8 cellular contexts compared by ENCODE assay signal in the genomic region with DNA sequence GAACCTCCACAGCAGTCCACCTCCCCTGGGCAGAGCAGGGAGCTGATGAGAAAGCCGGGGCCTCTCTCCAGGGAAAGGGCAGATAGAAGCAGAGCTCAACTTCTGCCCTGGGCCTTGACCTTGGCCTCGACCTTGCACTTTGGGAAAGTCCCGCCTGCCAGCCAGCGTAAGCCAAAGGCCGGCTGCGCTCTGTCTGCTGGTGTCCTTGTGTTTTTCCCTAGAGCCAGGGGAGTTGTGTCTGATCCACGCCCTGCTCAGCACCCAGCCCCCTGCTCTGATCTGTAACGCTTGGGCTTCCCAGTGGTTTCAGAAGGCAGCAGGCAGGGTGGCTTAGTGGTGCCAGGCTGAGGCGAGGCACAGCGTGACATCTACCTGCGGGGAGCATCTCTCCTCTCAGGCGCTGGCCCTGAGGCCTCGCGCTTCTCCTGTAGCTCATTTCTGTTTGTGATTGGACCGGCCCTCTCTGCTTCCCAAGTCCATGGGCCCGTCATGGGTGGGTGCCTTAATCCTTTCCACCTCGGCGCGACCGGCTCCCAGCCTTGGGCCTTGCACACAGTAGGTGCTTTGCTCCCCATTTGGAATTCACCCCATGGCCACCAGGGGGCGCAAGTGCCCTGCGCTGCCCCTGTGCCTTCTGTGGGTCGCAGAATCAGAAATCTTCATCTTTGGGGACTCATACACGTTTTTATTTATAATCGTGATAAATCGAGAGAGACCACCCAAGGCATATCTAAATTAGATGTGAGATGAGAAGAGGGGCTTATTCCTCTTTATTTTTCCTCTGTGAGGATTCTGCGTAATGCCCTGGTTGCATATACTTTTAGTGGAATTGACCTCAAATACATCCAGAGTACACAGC. TPM values are rescaled to one million over a fixed set of nuclear protein-coding genes. Genes with fewer than 3 reads are reported as not detected.
A peak's percentile ranks its signal among the peaks of the same experiment; 100 is the strongest.
DNase-seq lines count a peak whose midpoint lies in the region; ATAC-seq and TF ChIP-seq lines count a peak whose summit lies in the region.

No MANE protein-coding gene starts in this region.

- H3K36me3 Mint-ChIP-seq in WTC11 = no peaks in the 10 kb centered on the region

- no peak overlapping the region for H3K9ac ChIP-seq in neuronal stem cell (ENCODE audit: low read depth, low read length, poor library complexity)

- no peaks in the 10 kb centered on the region for H3K27me3 ChIP-seq in breast epithelium
- peaks cover 0 to 21% (median 0%) of the 10 kb centered on the region in 3 experiments for H3K27me3 ChIP-seq in neuronal stem cell (ENCODE audit: control insufficient read depth in 3 of 3, insufficient read depth in 3 of 3, low read depth in 1 of 3, low read length in 3 of 3)

- H3K4me1 ChIP-seq in breast epithelium (no peaks in the 10 kb centered on the region), neuronal stem cell (ENCODE audit: control insufficient read depth in 2 of 2, insufficient read depth in 1 of 2, low read depth in 1 of 2, low read length in 2 of 2) (peaks cover 10 to 14% of the 10 kb centered on the region in 2 donors)

- H3K4ac ChIP-seq in neuronal stem cell (ENCODE audit: low read length) = no peak overlapping the region

- H4K91ac ChIP-seq in neuronal stem cell (ENCODE audit: low read depth, low read length, poor library complexity) = no peak overlapping the region

- H2BK12ac ChIP-seq in neuronal stem cell (ENCODE audit: low read length) = peak overlapping the region; percentile 22

- POLR2A ChIA-PET in WTC11 (lab: Charles Lee) = no interaction called here

- no CpG with 5 or more reads among the region's 27 CpGs for WGBS in neuronal stem cell (ENCODE audit: extremely low coverage in 2 of 2, insufficient read length in 2 of 2, insufficient replicate concordance in 1 of 2), 2 donors

- H3K36me3 ChIP-seq in breast epithelium (no peaks in the 10 kb centered on the region), neuronal stem cell (replicated peaks in 1 of 2; ENCODE audit: control insufficient read depth in 2 of 2, insufficient read depth in 2 of 2, low read length in 2 of 2) (no peaks in the 10 kb centered on the region)

- peak overlapping the region; percentile 61 for H2BK120ac ChIP-seq in neuronal stem cell (ENCODE audit: low read depth, low read length)

- H3K27ac ChIP-seq in breast epithelium (no peak overlapping the region), neuronal stem cell (replicated peaks; ENCODE audit: low read length) (no peak overlapping the region)

- intact Hi-C loops in breast epithelium (cut with DNase I; ENCODE audit: low total_unique reads) = loop anchor here (10.0 kb wide), 1 partner anchor 59 kb away; no protein-coding TSS in a partner anchor

- no peak for TF ChIP-seq POLR2A in breast epithelium (IDR thresholded peaks at IDR 0.05)

- peak; percentile 99 for TF ChIP-seq CTCF in WTC11 (IDR thresholded peaks at IDR 0.05)
- peak; percentile 53 to 77 (median 65) for TF ChIP-seq CTCF in breast epithelium (IDR thresholded peaks at IDR 0.05)

- H2BK15ac ChIP-seq in neuronal stem cell (ENCODE audit: low read length) = peak overlapping the region; percentile 85

- peak overlapping the region; percentile 9; the same call in 1 of the 2 replicates for H3K27ac Mint-ChIP-seq in WTC11

- H3K79me1 ChIP-seq in neuronal stem cell (ENCODE audit: low read depth, low read length) = no peaks in the 10 kb centered on the region

- peak overlapping the region; percentile 17 for H3K14ac ChIP-seq in neuronal stem cell (ENCODE audit: low read length)

- H2BK5ac ChIP-seq in neuronal stem cell (ENCODE audit: low read length) = no peak overlapping the region

- H3K9me3 ChIP-seq in breast epithelium = no peaks in the 10 kb centered on the region
- no peaks in the 10 kb centered on the region for H3K9me3 ChIP-seq in neuronal stem cell (replicated peaks in 1 of 2; ENCODE audit: control insufficient read depth in 2 of 2, insufficient read depth in 1 of 2, low read depth in 1 of 2, low read length in 2 of 2)

- no peak overlapping the region for H3K4me3 ChIP-seq in breast epithelium
- H3K4me3 ChIP-seq in neuronal stem cell (ENCODE audit: low read length in 2 of 2) = no peak overlapping the region

- no peaks in the 10 kb centered on the region; the same call in 1 of the 2 replicates for H3K27me3 Mint-ChIP-seq in WTC11 (ENCODE audit: low read depth)

- no peak overlapping the region for H3K4me2 ChIP-seq in neuronal stem cell (ENCODE audit: insufficient read depth, low read length, poor library complexity, severe bottlenecking)

- H2AK5ac ChIP-seq in neuronal stem cell (ENCODE audit: low read depth, low read length) = peak overlapping the region; percentile 84

- peak overlapping the region; percentile 65 for H4K8ac ChIP-seq in neuronal stem cell (ENCODE audit: low read depth, low read length)

- H2AFZ ChIP-seq in neuronal stem cell (ENCODE audit: low read length) = no peak overlapping the region

- H3K4me1 Mint-ChIP-seq in WTC11 = peaks cover 7% of the 10 kb centered on the region

- no peak overlapping the region for H3K4me3 Mint-ChIP-seq in WTC11

- peak; percentile 40 for DNase-seq in NCI-H82 (lab: John Stamatoyannopoulos, UW)
- DNase-seq in NCI-H82 treated with DMSO at 0.1 percent for 48 hours (lab: John Stamatoyannopoulos, UW; ENCODE audit: unreplicated experiment) = no peak
- peak; percentile 81 for DNase-seq in WTC11 (ENCODE audit: low spot score)
- DNase-seq in breast epithelium (ENCODE audit: low spot score in 2 of 2) = no peak
- DNase-seq in neuronal stem cell (ENCODE audit: low spot score) = no peak
- DNase-seq in cerebellum (ENCODE audit: low spot score) = no peak

- H3K18ac ChIP-seq in neuronal stem cell (ENCODE audit: low read length) = no peak overlapping the region

- CTCF ChIA-PET in WTC11 (lab: Charles Lee) = interaction anchor here (0.5 to 4.0 kb wide), 32 partner anchors 8 to 632 kb away, joined by 3 to 63 read pairs (median 4); a partner anchor contains a TSS

- H3K9me3 Mint-ChIP-seq in WTC11 = no peaks in the 10 kb centered on the region

- peak overlapping the region; percentile 89 for H3K23ac ChIP-seq in neuronal stem cell (ENCODE audit: low read depth, low read length, poor library complexity)

- ATAC-seq in WTC11 = peak; percentile 53
- no peak for ATAC-seq in GM21825 (IDR thresholded peaks at IDR 0.05; ENCODE audit: unreplicated experiment)
- ATAC-seq in HG03457 (IDR thresholded peaks at IDR 0.05; ENCODE audit: unreplicated experiment) = no peak

TF ChIP-seq in WTC11, 78 proteins besides CTCF, POLR2A, EP300 and RAD21:
- TF ChIP-seq KAT7 (CRISPR knock-in tag; IDR thresholded peaks at IDR 0.05; ENCODE audit: borderline replicate concordance) (no peak), FOXJ3 (CRISPR knock-in tag; IDR thresholded peaks at IDR 0.05; ENCODE audit: borderline replicate concordance) (no peak), NFE2L1 (CRISPR knock-in tag; IDR thresholded peaks at IDR 0.05) (no peak), ZNF671 (CRISPR knock-in tag; IDR thresholded peaks at IDR 0.05) (no peak), SP1 (CRISPR knock-in tag; conservative IDR thresholded peaks at IDR 0.05) (peak; percentile 41; the same call in 1 of the 2 replicates)
- TF ChIP-seq, protein P1, sequence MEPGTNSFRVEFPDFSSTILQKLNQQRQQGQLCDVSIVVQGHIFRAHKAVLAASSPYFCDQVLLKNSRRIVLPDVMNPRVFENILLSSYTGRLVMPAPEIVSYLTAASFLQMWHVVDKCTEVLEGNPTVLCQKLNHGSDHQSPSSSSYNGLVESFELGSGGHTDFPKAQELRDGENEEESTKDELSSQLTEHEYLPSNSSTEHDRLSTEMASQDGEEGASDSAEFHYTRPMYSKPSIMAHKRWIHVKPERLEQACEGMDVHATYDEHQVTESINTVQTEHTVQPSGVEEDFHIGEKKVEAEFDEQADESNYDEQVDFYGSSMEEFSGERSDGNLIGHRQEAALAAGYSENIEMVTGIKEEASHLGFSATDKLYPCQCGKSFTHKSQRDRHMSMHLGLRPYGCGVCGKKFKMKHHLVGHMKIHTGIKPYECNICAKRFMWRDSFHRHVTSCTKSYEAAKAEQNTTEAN (CRISPR knock-in tag; IDR thresholded peaks at IDR 0.05) = 0 out of 2 replicates have a peak, but pooled peaks have one; percentile 51
- TF ChIP-seq, protein P2, sequence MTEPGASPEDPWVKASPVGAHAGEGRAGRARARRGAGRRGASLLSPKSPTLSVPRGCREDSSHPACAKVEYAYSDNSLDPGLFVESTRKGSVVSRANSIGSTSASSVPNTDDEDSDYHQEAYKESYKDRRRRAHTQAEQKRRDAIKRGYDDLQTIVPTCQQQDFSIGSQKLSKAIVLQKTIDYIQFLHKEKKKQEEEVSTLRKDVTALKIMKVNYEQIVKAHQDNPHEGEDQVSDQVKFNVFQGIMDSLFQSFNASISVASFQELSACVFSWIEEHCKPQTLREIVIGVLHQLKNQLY (CRISPR knock-in tag; IDR thresholded peaks at IDR 0.05) = 0 out of 2 replicates have a peak, but pooled peaks have one; percentile 35

RNA-seq across cellular contexts. Expression of a gene that starts 24.2 kb away (rescaled TPM):
- total RNA-seq in WTC11 (2021) (22.0 to 27.7 TPM (median 22.0 TPM) in 3 replicates), breast epithelium (10 to 100 TPM; 28.3 to 38.1 (median 32.1) TPM), cerebellum (10.4 TPM)
- 8.1 TPM for polyA plus RNA-seq in neuronal stem cell (2013, experiment 1 of 2)
- 7.7 TPM for polyA plus RNA-seq in neuronal stem cell (2013, experiment 2 of 2)

RNA-seq across cellular contexts. Expression of a gene that starts 24.3 kb away (rescaled TPM):
- 19.1 to 26.4 TPM (median 23.5 TPM) in 3 replicates for total RNA-seq in WTC11 (2021)
- 10 to 100 TPM; 12.0 to 20.6 (median 19.0) TPM for total RNA-seq in breast epithelium
- polyA plus RNA-seq in neuronal stem cell (2013, experiment 1 of 2) = 14.4 TPM
- 14.7 TPM for polyA plus RNA-seq in neuronal stem cell (2013, experiment 2 of 2)
- total RNA-seq in cerebellum = 10.1 TPM

RNA-seq across cellular contexts. Expression of a gene that starts 26.1 kb away (rescaled TPM):
- total RNA-seq in WTC11 (2021) = 0.18 to 0.83 TPM (median 0.25 TPM) in 3 replicates
- total RNA-seq in breast epithelium = 10 to 100 TPM in 1 of 3 donors, 1 to 10 TPM in 1, under 1 TPM in 1; 0.32 to 13.8 (median 9.4) TPM
- polyA plus RNA-seq in neuronal stem cell (2013, experiment 1 of 2) = 0.20 TPM
- 0.22 TPM for polyA plus RNA-seq in neuronal stem cell (2013, experiment 2 of 2)
- total RNA-seq in cerebellum = 0.82 TPM

RNA-seq across cellular contexts. Expression of a gene that starts 49.0 kb away (rescaled TPM):
- 142 to 160 TPM (median 142 TPM) in 3 replicates for total RNA-seq in WTC11 (2021)
- 10 to 100 TPM; 46.2 to 93.1 (median 67.9) TPM for total RNA-seq in breast epithelium
- polyA plus RNA-seq in neuronal stem cell (2013, experiment 1 of 2) = 66.1 TPM
- polyA plus RNA-seq in neuronal stem cell (2013, experiment 2 of 2) = 64.7 TPM
- 36.0 TPM for total RNA-seq in cerebellum

Comparison
In these comparisons a context has a peak if more than half of its experiments do, and no peak if none do; other contexts are left out.
1. DNase-seq: peak in NCI-H82 (single experiment) and WTC11 (single experiment); none in NCI-H82 treated with DMSO at 0.1 percent for 48 hours (single experiment), breast epithelium (0 of 2), neuronal stem cell (single experiment) and cerebellum (single experiment).